ENCODE assay signal across 21 cellular contexts in genomic region chr15:95401586-95401985, GRCh38.
DNase-seq lines count a peak whose midpoint lies in the region; ATAC-seq and TF ChIP-seq lines count a peak whose summit lies in the region.
"Had no signal": no experiment of that assay in that cellular context is flagged by ENCODE, and none has a peak within 500 bp of the region (broad histone marks: within the 10 kb centered on the region; RNA-seq: fewer than 3 reads in every experiment).

No MANE protein-coding gene starts in this region.

- H3K9ac ChIP-seq in IMR-90 (ENCODE audit: low read depth, low read length): no peak overlapping the region
- H3K9ac ChIP-seq: GM23248 had no signal

- H3K27me3 ChIP-seq in IMR-90 (ENCODE audit: control insufficient read depth, insufficient read depth, low read length): no peaks in the 10 kb centered on the region
- no peaks in the 10 kb centered on the region for H3K27me3 ChIP-seq in tibial artery
- H3K27me3 ChIP-seq: BE2C had no signal

- no peak overlapping the region for H2AK5ac ChIP-seq in IMR-90 (ENCODE audit: low read depth, low read length)

- no peak overlapping the region for H3K4ac ChIP-seq in IMR-90 (ENCODE audit: low read depth, low read length)

- no peak overlapping the region for H3K56ac ChIP-seq in IMR-90 (ENCODE audit: extremely low read depth, insufficient read depth, low read length)

- no peak overlapping the region for H2BK15ac ChIP-seq in IMR-90 (ENCODE audit: low read depth, low read length)

- H3K79me1 ChIP-seq in IMR-90 (ENCODE audit: low read depth in 1 of 2, low read length in 2 of 2): no peaks in the 10 kb centered on the region

- no peak overlapping the region for H2BK5ac ChIP-seq in IMR-90 (ENCODE audit: low read depth, low read length, poor library complexity, severe bottlenecking)

- H4K91ac ChIP-seq in IMR-90 (ENCODE audit: insufficient read depth, low read depth, low read length): no peak overlapping the region

- dilution Hi-C loops in IMR-90 (cut with HindIII; ENCODE audit: low sequenced_read_pairs, unreplicated experiment): no loop called here

- H3K36me3 ChIP-seq in IMR-90 (ENCODE audit: control insufficient read depth, insufficient read depth, low read length) (no peaks in the 10 kb centered on the region), tibial artery (no peaks in the 10 kb centered on the region)
- H3K36me3 ChIP-seq: BE2C had no signal

- H2AK9ac ChIP-seq in IMR-90 (replicated peaks; ENCODE audit: low read depth, low read length, poor library complexity): no peak overlapping the region

- H3K23ac ChIP-seq in IMR-90 (ENCODE audit: low read depth, low read length): no peak overlapping the region

- H2BK20ac ChIP-seq in IMR-90 (ENCODE audit: low read depth, low read length): no peak overlapping the region

- peak overlapping the region; percentile 86; the same call in 1 of the 2 replicates for H3K27ac ChIP-seq in IMR-90 (ENCODE audit: insufficient read depth, low read length)
- H3K27ac ChIP-seq in coronary artery: peak overlapping the region; percentile 34 to 49
- peak overlapping the region; percentile 58 to 64 for H3K27ac ChIP-seq in tibial artery
- H3K27ac ChIP-seq: GM23248 had no signal

- H3K9me3 ChIP-seq in IMR-90 (ENCODE audit: control insufficient read depth, insufficient read depth, low read length) (no peaks in the 10 kb centered on the region), tibial artery (no peaks in the 10 kb centered on the region)
- H3K9me3 ChIP-seq: BE2C had no signal

- no peak overlapping the region for H2AFZ ChIP-seq in IMR-90 (replicated peaks; ENCODE audit: low read length, poor library complexity)
- H2AFZ ChIP-seq: GM23248 had no signal

- H4K8ac ChIP-seq in IMR-90 (ENCODE audit: low read depth in 2 of 2, low read length in 2 of 2): no peak overlapping the region

- no peak overlapping the region for H3K4me2 ChIP-seq in IMR-90 (ENCODE audit: low read depth, low read length)

- peak; percentile 43; the same call in 1 of the 2 replicates for ATAC-seq in IMR-90 (ENCODE audit: low read depth)
- ATAC-seq: SK-N-SH treated with all-trans-retinoic acid at 6 μM for 48 hours had no signal

- BruUV-seq in IMR-90 (replicated peaks; lab: Mats Ljungman, UMichigan): no TSS peak

- TF ChIP-seq RAD21 in IMR-90 (IDR thresholded peaks at IDR 0.05; ENCODE audit: low read length): no peak

- in situ Hi-C loops in IMR-90 (cut with MboI; ENCODE audit: low sequenced_read_pairs): no loop called here

- H3K14ac ChIP-seq in IMR-90 (replicated peaks; ENCODE audit: low read depth, low read length): no peak overlapping the region

- H3K18ac ChIP-seq in IMR-90 (ENCODE audit: low read depth, low read length): peak overlapping the region; percentile 85; the same call in 1 of the 2 replicates

- H3K4me3 ChIP-seq in IMR-90 (ENCODE audit: insufficient read depth, low read depth, low read length) (no peak overlapping the region), coronary artery (no peak overlapping the region), tibial artery (no peak overlapping the region)
- H3K4me3 ChIP-seq: GM23248 had no signal

- TF ChIP-seq CTCF in IMR-90 (conservative IDR thresholded peaks at IDR 0.05; ENCODE audit: low read depth, low read length) (no peak), coronary artery (IDR thresholded peaks at IDR 0.05) (no peak), tibial artery (IDR thresholded peaks at IDR 0.05) (no peak)

- H3K9me1 ChIP-seq in IMR-90 (ENCODE audit: insufficient read depth, low read length): peaks cover 3% of the 10 kb centered on the region; the same call in 1 of the 2 replicates

- TF ChIP-seq POLR2A in IMR-90 (IDR thresholded peaks at IDR 0.05; ENCODE audit: low read depth, low read length): no peak

- H4K20me1 ChIP-seq in IMR-90 (ENCODE audit: insufficient read depth, low read length): no peaks in the 10 kb centered on the region

- POLR2A ChIA-PET in IMR-90 (lab: Charles Lee; ENCODE audit: unreplicated experiment): no interaction called here

- peak; percentile 26 for DNase-seq in IMR-90
- no peak for DNase-seq in coronary artery (ENCODE audit: low spot score)
- peak; percentile 24 for DNase-seq in fibroblast of the conjunctiva (ENCODE audit: low read depth)
- DNase-seq in tibial artery: no peak
- DNase-seq in activated T-cell treated with anti-CD3 and anti-CD28 coated beads, Interleukin-2, amount 50 U/mL, for 48 hours: no peak
- no peak for DNase-seq in germinal center (ENCODE audit: low spot score)
- DNase-seq in SK-N-DZ (ENCODE audit: low spot score): no peak
- DNase-seq: BE2C; CD8-positive, alpha-beta memory T cell; DMS 273 treated with DMSO at 0.1 percent for 48 hours; DMS79 treated with DMSO at 0.1 percent for 48 hours; GM23248; H7; Karpas-422; NCI-H1105; NCI-H1436 treated with DMSO at 0.1 percent for 48 hours; NCI-H187 treated with DMSO at 0.1 percent for 48 hours; NCI-H2107; NCI-H524; NCI-H748 treated with DMSO at 0.1 percent for 48 hours had no signal

- no peak overlapping the region for H2BK120ac ChIP-seq in IMR-90 (ENCODE audit: low read depth, low read length)

- H3K4me1 ChIP-seq in IMR-90 (ENCODE audit: control insufficient read depth, insufficient read depth, low read length) (peaks cover 4% of the 10 kb centered on the region), tibial artery (peaks cover 0 to 42% (median 19%) of the 10 kb centered on the region in 4 donors)
- H3K4me1 ChIP-seq: BE2C had no signal

- CTCF ChIA-PET in IMR-90 (lab: Yijun Ruan, JAX): no interaction called here

- WGBS in IMR-90 (ENCODE audit: extremely low coverage in 2 of 2, insufficient read length in 1 of 2), 2 experiments: no CpG with 5 or more reads among the region's 1 CpG

- no peak overlapping the region; the same call in 1 of the 2 replicates for H4K5ac ChIP-seq in IMR-90 (ENCODE audit: low read depth, low read length)

- intact Hi-C loops in IMR-90 (cut with micrococcal nuclease) (no loop called here), tibial artery (cut with DNase I; ENCODE audit: low total_unique reads) (no loop called here)

TF ChIP-seq in IMR-90, 13 proteins besides CTCF, POLR2A, EP300 and RAD21:
- TF ChIP-seq MXI1 (IDR thresholded peaks at IDR 0.05; ENCODE audit: borderline replicate concordance, low read depth, low read length): no peak
- TF ChIP-seq ELK1 (IDR thresholded peaks at IDR 0.05; ENCODE audit: borderline replicate concordance, low read depth, low read length): no peak
- TF ChIP-seq MAFK (IDR thresholded peaks at IDR 0.05; ENCODE audit: low read depth, low read length): no peak
- no peak for TF ChIP-seq RFX5 (IDR thresholded peaks at IDR 0.05; ENCODE audit: low read depth, low read length)
- TF ChIP-seq SMC3 (IDR thresholded peaks at IDR 0.05; ENCODE audit: low read depth, low read length): no peak

Comparison
In these comparisons a context has a peak if more than half of its experiments do, and no peak if none do; other contexts are left out.
1. DNase-seq: peak in IMR-90 (single experiment) and fibroblast of the conjunctiva (single experiment); none in coronary artery (single experiment), tibial artery (0 of 2), activated T-cell treated with anti-CD3 and anti-CD28 coated beads, Interleukin-2, amount 50 U/mL, for 48 hours (0 of 2), germinal center (single experiment) and SK-N-DZ (single experiment).
2. Peak in every context shown above with its lines, with median percentiles within 50 percentile points of each other: H3K27ac ChIP-seq.